ENCODE assay signal across 21 cellular contexts in genomic region chr12:120421701-120422100, GRCh38. TPM values are rescaled to one million over a fixed set of nuclear protein-coding genes. Genes with fewer than 3 reads are reported as not detected.
A peak's percentile ranks its signal among the peaks of the same experiment; 100 is the strongest.
DNase-seq lines count a peak whose midpoint lies in the region; ATAC-seq, FAIRE-seq and TF ChIP-seq lines count a peak whose summit lies in the region.
"Had no signal": no experiment of that assay in that cellular context is flagged by ENCODE, and none has a peak within 500 bp of the region (broad histone marks: within the 10 kb centered on the region; RNA-seq: fewer than 3 reads in every experiment).

No MANE protein-coding gene starts in this region.

- H3K36me3 ChIP-seq in A673 (ENCODE audit: insufficient read depth, low read length, poor library complexity, severe bottlenecking): no peaks in the 10 kb centered on the region
- no peaks in the 10 kb centered on the region for H3K36me3 ChIP-seq in small intestine (ENCODE audit: control insufficient read depth in 2 of 2, insufficient read depth in 2 of 2, low read length in 2 of 2)

- no peaks in the 10 kb centered on the region for H3K79me1 ChIP-seq in H9 (ENCODE audit: insufficient read depth, low read depth, low read length, poor library complexity, severe bottlenecking)

- H3K27me3 ChIP-seq in A673 (replicated peaks; ENCODE audit: insufficient read depth, low read depth, low read length, poor library complexity) (no peaks in the 10 kb centered on the region), H9 (ENCODE audit: insufficient read depth, low read length) (no peaks in the 10 kb centered on the region), small intestine (ENCODE audit: control insufficient read depth in 2 of 2, insufficient read depth in 2 of 2, low read length in 2 of 2) (no peaks in the 10 kb centered on the region)

- H3K4me1 ChIP-seq in A673 (ENCODE audit: insufficient read depth, low read length, poor library complexity, severe bottlenecking) (no peaks in the 10 kb centered on the region), H9 (ENCODE audit: insufficient read depth, low read length) (no peaks in the 10 kb centered on the region; the same call in 1 of the 2 replicates), small intestine (ENCODE audit: control insufficient read depth in 2 of 2, insufficient read depth in 1 of 2, low read depth in 1 of 2, low read length in 1 of 2) (no peaks in the 10 kb centered on the region)

- H3K79me2 ChIP-seq in H9 (ENCODE audit: insufficient read depth, low read length): no peaks in the 10 kb centered on the region

- no peak overlapping the region for H2BK12ac ChIP-seq in H9 (ENCODE audit: insufficient read length, low read depth, low read length)

- BruUV-seq in A673 (replicated peaks; lab: Mats Ljungman, UMichigan): no TSS peak

- no peak overlapping the region for H3K4me3 Mint-ChIP-seq in H9
- no peak overlapping the region for H3K4me3 Mint-ChIP-seq in activated naive CD4-positive, alpha-beta T cell treated with anti-CD3 and anti-CD28 coated beads for 36 hours
- H3K4me3 Mint-ChIP-seq: CD14-positive monocyte; CD8-positive, alpha-beta T cell had no signal

- H3K27ac ChIP-seq in A673 (ENCODE audit: low read depth, low read length, poor library complexity, severe bottlenecking) (no peak overlapping the region), H9 (ENCODE audit: insufficient read length, low read depth, low read length) (no peak overlapping the region), small intestine (ENCODE audit: low read depth in 1 of 2, low read length in 1 of 2) (no peak overlapping the region)

- no peak overlapping the region for H3K23ac ChIP-seq in H9 (ENCODE audit: insufficient read length, low read depth, low read length)

- no peak overlapping the region for H2BK15ac ChIP-seq in H9 (ENCODE audit: low read depth, low read length)

- peak overlapping the region in 2 of 3 experiments; percentile 3 to 9; a peak in 3 of 7 replicates for H3K27ac Mint-ChIP-seq in H9
- H3K27ac Mint-ChIP-seq in activated naive CD4-positive, alpha-beta T cell treated with anti-CD3 and anti-CD28 coated beads for 36 hours: no peak overlapping the region
- H3K27ac Mint-ChIP-seq: CD8-positive, alpha-beta T cell had no signal

- peaks cover 15 to 18% of the 10 kb centered on the region in 2 experiments for H3K4me1 Mint-ChIP-seq in H9
- no peaks in the 10 kb centered on the region for H3K4me1 Mint-ChIP-seq in activated naive CD4-positive, alpha-beta T cell treated with anti-CD3 and anti-CD28 coated beads for 36 hours (ENCODE audit: low read depth)

- no peak overlapping the region for H2BK20ac ChIP-seq in H9 (ENCODE audit: low read depth, low read length, poor library complexity, severe bottlenecking)

- H3K9me3 ChIP-seq in A673 (ENCODE audit: low read depth, low read length, poor library complexity, severe bottlenecking) (no peaks in the 10 kb centered on the region), H9 (ENCODE audit: control insufficient read depth, low read depth, low read length) (no peaks in the 10 kb centered on the region), small intestine (ENCODE audit: control insufficient read depth, low read depth) (no peaks in the 10 kb centered on the region)

- no peak overlapping the region for H3K4me3 ChIP-seq in A673 (ENCODE audit: low read depth, low read length, poor library complexity, severe bottlenecking)
- H3K4me3 ChIP-seq in small intestine (ENCODE audit: low read depth in 1 of 2, low read length in 2 of 2): no peak overlapping the region

- H3K56ac ChIP-seq in H9 (ENCODE audit: insufficient read length, low read depth, low read length): no peak overlapping the region

- no peaks in the 10 kb centered on the region for H3K9me3 Mint-ChIP-seq in H9
- H3K9me3 Mint-ChIP-seq in activated naive CD4-positive, alpha-beta T cell treated with anti-CD3 and anti-CD28 coated beads for 36 hours: no peaks in the 10 kb centered on the region
- H3K9me3 Mint-ChIP-seq: CD8-positive, alpha-beta T cell had no signal

- H2BK120ac ChIP-seq in H9 (ENCODE audit: low read depth, low read length, poor library complexity, severe bottlenecking): no peak overlapping the region

- WGBS in H9 (ENCODE audit: extremely low coverage, insufficient read length, low lambda C conversion rate): no CpG with 5 or more reads among the region's 4 CpGs
- WGBS in small intestine, 3 donors: 83 to 90% (median 89%) methylated on average over 4 of the region's 4 CpGs

- H3K4me2 ChIP-seq in H9 (ENCODE audit: insufficient read depth, insufficient read length, low read length): no peak overlapping the region

- no peak overlapping the region for H3K4ac ChIP-seq in H9 (ENCODE audit: low read depth, low read length)

- H3T11ph ChIP-seq in H9 (ENCODE audit: low read length): no peak overlapping the region

- H4K8ac ChIP-seq in H9 (replicated peaks; ENCODE audit: insufficient read length, low read depth, low read length): no peak overlapping the region

- POLR2A ChIA-PET in A673 (lab: Charles Lee; ENCODE audit: low non-redundant PET): no interaction called here

- H2AFZ ChIP-seq in H9 (ENCODE audit: low read length): no peak overlapping the region

- no peak for FAIRE-seq in small intestine (lab: Jason Lieb, UNC)
- FAIRE-seq: D721Med, GM19239 had no signal

- no peak overlapping the region for H4K5ac ChIP-seq in H9 (ENCODE audit: insufficient read length, low read depth, low read length)

- H3K23me2 ChIP-seq in H9 (ENCODE audit: insufficient read length, low read depth, low read length, poor library complexity, severe bottlenecking): no peaks in the 10 kb centered on the region

- in situ Hi-C loops in SK-MEL-5 (cut with HindIII; ENCODE audit: low pct_unique_long_range_greater_than_20kb, low sequenced_read_pairs): no loop called here

- no peak overlapping the region for H2BK5ac ChIP-seq in H9 (ENCODE audit: insufficient read length, low read length)

- no peaks in the 10 kb centered on the region for H4K20me1 ChIP-seq in H9 (ENCODE audit: control insufficient read depth, insufficient read depth, insufficient read length)

- H3K36me3 Mint-ChIP-seq in H9 (ENCODE audit: insufficient read depth in 1 of 3, low read depth in 3 of 3): no peaks in the 10 kb centered on the region; a peak in 1 of 7 replicates
- no peaks in the 10 kb centered on the region for H3K36me3 Mint-ChIP-seq in activated naive CD4-positive, alpha-beta T cell treated with anti-CD3 and anti-CD28 coated beads for 36 hours (ENCODE audit: low read depth)
- H3K36me3 Mint-ChIP-seq: CD14-positive monocyte; CD8-positive, alpha-beta T cell had no signal

- no peak for ATAC-seq in GM19328 (IDR thresholded peaks at IDR 0.05; ENCODE audit: unreplicated experiment)
- ATAC-seq: CD8-positive, alpha-beta T cell had no signal

- DNase-seq in A673 (ENCODE audit: low spot score): peak; percentile 46
- peak; percentile 67 for DNase-seq in H9
- peak; percentile 32 for DNase-seq in SK-MEL-5 (ENCODE audit: low read depth, low spot score)
- peak; percentile 26 for DNase-seq in iPS-NIHi7 (ENCODE audit: extremely low spot score)
- no peak for DNase-seq in small intestine
- DNase-seq in NCI-H146 (lab: John Stamatoyannopoulos, UW): no peak
- no peak for DNase-seq in activated naive CD4-positive, alpha-beta T cell treated with anti-CD3 and anti-CD28 coated beads for 36 hours
- DNase-seq: CD8-positive, alpha-beta T cell; COR-L47; DMS153; DMS79 treated with DMSO at 0.1 percent for 48 hours; EL; GDM1; H7; IMR-90 had no signal

- no peak overlapping the region for H4K91ac ChIP-seq in H9 (ENCODE audit: insufficient read length, low read depth, low read length)

- no peak overlapping the region for H2AK5ac ChIP-seq in H9 (ENCODE audit: insufficient read length, low read length)

- CTCF ChIA-PET in A673 (lab: Charles Lee): no interaction called here
- CTCF ChIA-PET in activated naive CD4-positive, alpha-beta T cell treated with anti-CD3 and anti-CD28 coated beads for 36 hours (lab: Charles Lee): interaction anchor here (0.6 kb wide), 1 partner anchor 54 kb away, joined by 3 read pairs; no protein-coding TSS in a partner anchor

- H3K27me3 Mint-ChIP-seq in H9 (ENCODE audit: low read depth): peaks cover 8% of the 10 kb centered on the region
- H3K27me3 Mint-ChIP-seq in activated naive CD4-positive, alpha-beta T cell treated with anti-CD3 and anti-CD28 coated beads for 36 hours (ENCODE audit: low read depth): no peaks in the 10 kb centered on the region

- H3K14ac ChIP-seq in H9 (ENCODE audit: insufficient read depth, low read length): no peak overlapping the region

- H3K18ac ChIP-seq in H9 (ENCODE audit: insufficient read length, low read depth, low read length): no peak overlapping the region

- no peak overlapping the region for H3K9ac ChIP-seq in H9 (ENCODE audit: extremely low read depth, insufficient read length, low read length)

- TF ChIP-seq CTCF in A673 (conservative IDR thresholded peaks at IDR 0.05; ENCODE audit: low read depth, low read length) (no peak), H9 (conservative IDR thresholded peaks at IDR 0.05) (no peak)

- intact Hi-C loops in A673 (cut with micrococcal nuclease; ENCODE audit: unreplicated experiment): no loop called here
- intact Hi-C loops in activated naive CD4-positive, alpha-beta T cell treated with anti-CD3 and anti-CD28 coated beads for 36 hours (cut with micrococcal nuclease): no loop called here

RNA-seq across cellular contexts. Expression of gene COX6A1, which starts 16.2 kb away (rescaled TPM):
- 435 and 460 TPM in 2 replicates for total RNA-seq in A673 (2021)
- 415 and 425 TPM in 2 replicates for total RNA-seq in H9 (2021)
- 1,050 and 1,113 TPM in 2 replicates for total RNA-seq in SK-MEL-5 (2014; rRNA removed; shearing (Covaris generic))
- polyA plus RNA-seq in SK-MEL-5 (2015; cell fraction: cytosol; rRNA removed): 619 and 1,199 TPM in 2 replicates
- polyA plus RNA-seq in SK-MEL-5 (2015; cell fraction: nucleus; rRNA removed): 136 and 184 TPM in 2 replicates
- 1,000 to 10,000 TPM; 1,220 to 1,784 (median 1,572) TPM for polyA plus RNA-seq in small intestine
- 100 to 1,000 TPM; 536 to 540 TPM for total RNA-seq in activated naive CD4-positive, alpha-beta T cell treated with anti-CD3 and anti-CD28 coated beads for 36 hours

RNA-seq across cellular contexts. Expression of gene TRIAP1, which starts 24.5 kb away (rescaled TPM):
- total RNA-seq in A673 (2021): 29.4 and 36.4 TPM in 2 replicates
- 70.4 and 77.9 TPM in 2 replicates for total RNA-seq in H9 (2021)
- 39.3 and 45.1 TPM in 2 replicates for total RNA-seq in SK-MEL-5 (2014; rRNA removed; shearing (Covaris generic))
- polyA plus RNA-seq in SK-MEL-5 (2015; cell fraction: cytosol; rRNA removed): 33.8 and 35.3 TPM in 2 replicates
- polyA plus RNA-seq in SK-MEL-5 (2015; cell fraction: nucleus; rRNA removed): 13.4 and 21.1 TPM in 2 replicates
- polyA plus RNA-seq in small intestine: 10 to 100 TPM; 29.5 to 36.6 (median 35.3) TPM
- total RNA-seq in activated naive CD4-positive, alpha-beta T cell treated with anti-CD3 and anti-CD28 coated beads for 36 hours: 10 to 100 TPM; 56.8 to 59.2 TPM

RNA-seq across cellular contexts. Expression of gene GATC, which starts 24.5 kb away (rescaled TPM):
- 40.2 and 42.4 TPM in 2 replicates for total RNA-seq in A673 (2021)
- total RNA-seq in H9 (2021): 25.9 and 38.5 TPM in 2 replicates
- total RNA-seq in SK-MEL-5 (2014; rRNA removed; shearing (Covaris generic)): 33.9 and 37.0 TPM in 2 replicates
- polyA plus RNA-seq in SK-MEL-5 (2015; cell fraction: cytosol; rRNA removed): 19.4 and 22.7 TPM in 2 replicates
- polyA plus RNA-seq in SK-MEL-5 (2015; cell fraction: nucleus; rRNA removed): 17.9 and 25.3 TPM in 2 replicates
- 10 to 100 TPM; 13.8 to 20.1 (median 16.3) TPM for polyA plus RNA-seq in small intestine
- 10 to 100 TPM; 33.1 to 35.3 TPM for total RNA-seq in activated naive CD4-positive, alpha-beta T cell treated with anti-CD3 and anti-CD28 coated beads for 36 hours

RNA-seq across cellular contexts. Expression of gene SRSF9, which starts 47.8 kb away (rescaled TPM):
- total RNA-seq in A673 (2021) (308 and 328 TPM in 2 replicates), H9 (2021) (302 and 306 TPM in 2 replicates)
- total RNA-seq in SK-MEL-5 (2014; rRNA removed; shearing (Covaris generic)): 179 and 229 TPM in 2 replicates
- polyA plus RNA-seq in SK-MEL-5 (2015; cell fraction: cytosol; rRNA removed): 222 and 240 TPM in 2 replicates
- 320 and 361 TPM in 2 replicates for polyA plus RNA-seq in SK-MEL-5 (2015; cell fraction: nucleus; rRNA removed)
- polyA plus RNA-seq in small intestine: 100 to 1,000 TPM in 2 of 3 donors, 10 to 100 TPM in 1; 96.6 to 136 (median 109) TPM
- 100 to 1,000 TPM; 164 to 171 TPM for total RNA-seq in activated naive CD4-positive, alpha-beta T cell treated with anti-CD3 and anti-CD28 coated beads for 36 hours

RNA-seq across cellular contexts. Expression of gene MSI1, which starts 52.7 kb away (rescaled TPM):
- 3.6 and 8.8 TPM in 2 replicates for total RNA-seq in A673 (2021)
- 91.5 and 93.2 TPM in 2 replicates for total RNA-seq in H9 (2021)
- 0.85 and 1.3 TPM in 2 replicates for total RNA-seq in SK-MEL-5 (2014; rRNA removed; shearing (Covaris generic))
- polyA plus RNA-seq in SK-MEL-5 (2015; cell fraction: cytosol; rRNA removed): 4.7 and 6.2 TPM in 2 replicates
- 4.5 and 7.6 TPM in 2 replicates for polyA plus RNA-seq in SK-MEL-5 (2015; cell fraction: nucleus; rRNA removed)
- 10 to 100 TPM in 1 of 3 donors, under 1 TPM in 2; 0.54 to 10.8 (median 0.67) TPM for polyA plus RNA-seq in small intestine
- under 1 TPM; 0.27 to 0.57 TPM for total RNA-seq in activated naive CD4-positive, alpha-beta T cell treated with anti-CD3 and anti-CD28 coated beads for 36 hours
- total RNA-seq: CD8-positive, alpha-beta T cell; HT-29; IMR-90 had no signal
- polyA plus RNA-seq: BJ, CD14-positive monocyte, IMR-90 had no signal

Comparison
In these comparisons a context has a peak if more than half of its experiments do, and no peak if none do; other contexts are left out.
1. DNase-seq: peak in A673 (single experiment), H9 (single experiment), SK-MEL-5 (single experiment) and iPS-NIHi7 (single experiment); none in small intestine (single experiment), NCI-H146 (single experiment) and activated naive CD4-positive, alpha-beta T cell treated with anti-CD3 and anti-CD28 coated beads for 36 hours (single experiment).